18 cellular contexts compared by ENCODE assay signal in genomic region chr13:73981595-73981994, GRCh38.
A peak's percentile ranks its signal among the peaks of the same experiment; 100 is the strongest.
DNase-seq lines count a peak whose midpoint lies in the region; ATAC-seq and TF ChIP-seq lines count a peak whose summit lies in the region.
"Had no signal": no experiment of that assay in that cellular context is flagged by ENCODE, and none has a peak within 500 bp of the region (broad histone marks: within the 10 kb centered on the region; RNA-seq: fewer than 3 reads in every experiment).

No MANE protein-coding gene starts in this region.

- POLR2A ChIA-PET in HEK293T (lab: Yijun Ruan, JAX) = interaction anchor here (0.6 kb wide), 1 partner anchor 108 kb away, joined by 3 read pairs; no protein-coding TSS in a partner anchor

- H3K4me3 Mint-ChIP-seq in T-helper 17 cell (no peak overlapping the region), nephron (no peak overlapping the region)

- H3K4me1 Mint-ChIP-seq in T-helper 17 cell (peaks cover 41% of the 10 kb centered on the region), nephron (peaks cover 11% of the 10 kb centered on the region)

- TF ChIP-seq CTCF in fibroblast of mammary gland (conservative IDR thresholded peaks at IDR 0.05; ENCODE audit: control insufficient read depth, insufficient read depth, low read depth, low read length) (no peak), nephron (IDR thresholded peaks at IDR 0.05; ENCODE audit: unreplicated experiment in 3 of 3) (no peak)

- H3K27ac Mint-ChIP-seq in T-helper 17 cell (peak overlapping the region; percentile 24), nephron (peak overlapping the region in 2 of 3 experiments; percentile 33 to 60)

- H3K36me3 Mint-ChIP-seq in T-helper 17 cell (ENCODE audit: low read depth) = peaks cover 2% of the 10 kb centered on the region
- H3K36me3 Mint-ChIP-seq in nephron (ENCODE audit: low read depth) = peaks cover 32% of the 10 kb centered on the region

- H3K27me3 Mint-ChIP-seq in T-helper 17 cell (no peaks in the 10 kb centered on the region), nephron (ENCODE audit: low read depth) (no peaks in the 10 kb centered on the region)

- H3K9me3 ChIP-seq in T-helper 17 cell (ENCODE audit: control insufficient read depth, low read length, poor library complexity, severe bottlenecking) = no peaks in the 10 kb centered on the region

- DNase-seq in HEK293T (ENCODE audit: extremely low spot score) (no peak), T-helper 17 cell (no peak), fibroblast of mammary gland (ENCODE audit: low read depth) (peak; percentile 11), NCI-H1048 (lab: John Stamatoyannopoulos, UW) (no peak), NCI-H345 (lab: John Stamatoyannopoulos, UW) (no peak)
- DNase-seq: ACHN, AML-193, DND-41, GOT3, NCI-H1105 treated with DMSO at 0.1 percent for 48 hours, NCI-H2029, NCI-H2171, NCI-H748 treated with DMSO at 0.1 percent for 48 hours, SHP77 had no signal

- H3K4me3 ChIP-seq in fibroblast of mammary gland (ENCODE audit: control insufficient read depth, low read depth, low read length) = no peak overlapping the region
- H3K4me3 ChIP-seq: SK-N-MC had no signal

- no peaks in the 10 kb centered on the region for H3K9me3 Mint-ChIP-seq in nephron

- CTCF ChIA-PET in HEK293T (lab: Yijun Ruan, JAX) = no interaction called here

- no peak for ATAC-seq in T-helper 17 cell
- ATAC-seq in SK-N-SH treated with all-trans-retinoic acid at 6 μM for 48 hours = no peak
- ATAC-seq: HCT116 had no signal

TF ChIP-seq in HEK293T, 16 proteins besides CTCF, POLR2A, EP300 and RAD21:
- TF ChIP-seq NFRKB (IDR thresholded peaks at IDR 0.05) (no peak), ARNT (IDR thresholded peaks at IDR 0.05) (no peak), PKNOX1 (IDR thresholded peaks at IDR 0.05) (peak; percentile 71)

TF ChIP-seq in SK-N-SH treated with all-trans-retinoic acid at 6 μM for 48 hours, 23 proteins besides CTCF, POLR2A, EP300 and RAD21:
- TF ChIP-seq ZC3H10 (CRISPR knock-in tag; IDR thresholded peaks at IDR 0.05) (no peak), BACH2 (CRISPR knock-in tag; IDR thresholded peaks at IDR 0.05; ENCODE audit: borderline replicate concordance) (no peak), TCF4 (CRISPR knock-in tag; IDR thresholded peaks at IDR 0.05; ENCODE audit: borderline replicate concordance) (no peak), GLIS3 (CRISPR knock-in tag; IDR thresholded peaks at IDR 0.05) (no peak), CSRNP3 (CRISPR knock-in tag; IDR thresholded peaks at IDR 0.05) (no peak), ARNTL (CRISPR knock-in tag; IDR thresholded peaks at IDR 0.05; ENCODE audit: borderline replicate concordance, low read depth) (no peak), CSDC2 (CRISPR knock-in tag; IDR thresholded peaks at IDR 0.05) (no peak), ZNF8 (CRISPR knock-in tag; IDR thresholded peaks at IDR 0.05) (no peak), ZFP3 (CRISPR knock-in tag; IDR thresholded peaks at IDR 0.05) (no peak), TOX (CRISPR knock-in tag; IDR thresholded peaks at IDR 0.05; ENCODE audit: borderline replicate concordance) (no peak), ESRRG (CRISPR knock-in tag; IDR thresholded peaks at IDR 0.05) (no peak), RARB (CRISPR knock-in tag; IDR thresholded peaks at IDR 0.05) (no peak), SNAI2 (CRISPR knock-in tag; IDR thresholded peaks at IDR 0.05) (no peak), ZNF565 (CRISPR knock-in tag; conservative IDR thresholded peaks at IDR 0.05; ENCODE audit: low read depth) (no peak), ZFP30 (CRISPR knock-in tag; IDR thresholded peaks at IDR 0.05) (no peak), ZNF70 (CRISPR knock-in tag; IDR thresholded peaks at IDR 0.05) (no peak), OSR1 (CRISPR knock-in tag; IDR thresholded peaks at IDR 0.05) (no peak), ISL1 (CRISPR knock-in tag; IDR thresholded peaks at IDR 0.05) (no peak), TSHZ2 (CRISPR knock-in tag; IDR thresholded peaks at IDR 0.05) (no peak), PPARA (CRISPR knock-in tag; IDR thresholded peaks at IDR 0.05; ENCODE audit: borderline replicate concordance) (no peak)
TF ChIP-seq in SK-N-SH treated with all-trans-retinoic acid at 6 μM for 48 hours: peak in this region for 0.
